In genomic region chr1:82775402-82776000, GRCh38 we compare ENCODE assay signal across 8 cellular contexts.
DNase-seq lines count a peak whose midpoint lies in the region; ATAC-seq and TF ChIP-seq lines count a peak whose summit lies in the region.

No MANE protein-coding gene starts in this region.

- no peaks in the 10 kb centered on the region for H3K27me3 Mint-ChIP-seq in endodermal cell (ENCODE audit: insufficient read depth)

- TF ChIP-seq EP300 in ovary (IDR thresholded peaks at IDR 0.05) = no peak

- no peaks in the 10 kb centered on the region for H3K4me1 Mint-ChIP-seq in endodermal cell

- peaks cover 5% of the 10 kb centered on the region for H3K36me3 Mint-ChIP-seq in endodermal cell (ENCODE audit: low read depth)

- no peak overlapping the region for H3K9ac ChIP-seq in endodermal cell (ENCODE audit: extremely low read depth, low read length, poor library complexity, severe bottlenecking)

- no peak overlapping the region for H3K4me3 Mint-ChIP-seq in endodermal cell

- no peaks in the 10 kb centered on the region for H3K36me3 ChIP-seq in endodermal cell (ENCODE audit: control insufficient read depth, insufficient read depth, low read length)
- H3K36me3 ChIP-seq in ovary = no peaks in the 10 kb centered on the region
- no peaks in the 10 kb centered on the region for H3K36me3 ChIP-seq in gastrocnemius medialis

- H3K9me3 ChIP-seq in endodermal cell (ENCODE audit: control insufficient read depth, low read length) (peaks cover 13% of the 10 kb centered on the region), ovary (no peaks in the 10 kb centered on the region), gastrocnemius medialis (no peaks in the 10 kb centered on the region)

- ATAC-seq in HG03521 (IDR thresholded peaks at IDR 0.05; ENCODE audit: unreplicated experiment) (no peak), gastrocnemius medialis (no peak)

- H3K9me3 Mint-ChIP-seq in endodermal cell = peaks cover 18% of the 10 kb centered on the region

- H3K27ac ChIP-seq in endodermal cell (ENCODE audit: low read depth, low read length) (no peak overlapping the region), ovary (no peak overlapping the region), gastrocnemius medialis (no peak overlapping the region)

- H3K27ac Mint-ChIP-seq in endodermal cell = no peak overlapping the region

- TF ChIP-seq POLR2A in ovary (IDR thresholded peaks at IDR 0.05) = no peak
- TF ChIP-seq POLR2A in gastrocnemius medialis (IDR thresholded peaks at IDR 0.05) = no peak

- intact Hi-C loops in ovary (cut with DNase I) (no loop called here), gastrocnemius medialis (cut with DNase I; ENCODE audit: low total_unique reads) (no loop called here)

- DNase-seq in activated effector memory CD4-positive, alpha-beta T cell treated with anti-CD3 and anti-CD28 coated beads, Interleukin-2, amount 50 U/mL, for 16 hours = peak; percentile 70
- no peak for DNase-seq in activated effector memory CD4-positive, alpha-beta T cell treated with Interleukin-2 at 50 U/mL for 16 hours
- DNase-seq in RPMI8226 (peak; percentile 17), endodermal cell (peak; percentile 88), ovary (peak in 3 of 5 donors; percentile 16 to 29 (median 18)), gastrocnemius medialis (no peak), GF-D8 (lab: John Stamatoyannopoulos, UW) (no peak)

- WGBS in endodermal cell (ENCODE audit: insufficient coverage in 1 of 2, insufficient read length in 1 of 2), 2 experiments = 81 to 87% methylated on average over 10 to 12 of the region's 12 CpGs
- WGBS in ovary, 3 donors = 82 to 86% (median 84%) methylated on average over 12 of the region's 12 CpGs

- H3K27me3 ChIP-seq in endodermal cell (ENCODE audit: control insufficient read depth, insufficient read depth, low read length, poor library complexity, severe bottlenecking) = no peaks in the 10 kb centered on the region
- H3K27me3 ChIP-seq in ovary = no peaks in the 10 kb centered on the region
- no peaks in the 10 kb centered on the region for H3K27me3 ChIP-seq in gastrocnemius medialis

- peak; percentile 89 for TF ChIP-seq CTCF in endodermal cell (conservative IDR thresholded peaks at IDR 0.05)
- TF ChIP-seq CTCF in ovary (IDR thresholded peaks at IDR 0.05) = no peak
- no peak for TF ChIP-seq CTCF in gastrocnemius medialis (IDR thresholded peaks at IDR 0.05 in 4 of 5, conservative IDR thresholded peaks at IDR 0.05 in 1 of 5)

- H3K4me3 ChIP-seq in endodermal cell (ENCODE audit: low read length) (no peak overlapping the region), ovary (no peak overlapping the region), gastrocnemius medialis (no peak overlapping the region)

- H3K4me1 ChIP-seq in endodermal cell (ENCODE audit: control insufficient read depth, insufficient read depth, low read length) (no peaks in the 10 kb centered on the region), ovary (ENCODE audit: insufficient read depth) (no peaks in the 10 kb centered on the region), gastrocnemius medialis (no peaks in the 10 kb centered on the region)

- in situ Hi-C loops in gastrocnemius medialis (cut with MboI; ENCODE audit: low sequenced_read_pairs in 4 of 4) = no loop called here

Comparison
In these comparisons a context has a peak if more than half of its experiments do, and no peak if none do; other contexts are left out.
1. DNase-seq: peak in activated effector memory CD4-positive, alpha-beta T cell treated with anti-CD3 and anti-CD28 coated beads, Interleukin-2, amount 50 U/mL, for 16 hours (single experiment), RPMI8226 (single experiment), endodermal cell (single experiment) and ovary (3 of 5); none in activated effector memory CD4-positive, alpha-beta T cell treated with Interleukin-2 at 50 U/mL for 16 hours (single experiment), gastrocnemius medialis (0 of 2) and GF-D8 (single experiment).